In the genomic region with DNA sequence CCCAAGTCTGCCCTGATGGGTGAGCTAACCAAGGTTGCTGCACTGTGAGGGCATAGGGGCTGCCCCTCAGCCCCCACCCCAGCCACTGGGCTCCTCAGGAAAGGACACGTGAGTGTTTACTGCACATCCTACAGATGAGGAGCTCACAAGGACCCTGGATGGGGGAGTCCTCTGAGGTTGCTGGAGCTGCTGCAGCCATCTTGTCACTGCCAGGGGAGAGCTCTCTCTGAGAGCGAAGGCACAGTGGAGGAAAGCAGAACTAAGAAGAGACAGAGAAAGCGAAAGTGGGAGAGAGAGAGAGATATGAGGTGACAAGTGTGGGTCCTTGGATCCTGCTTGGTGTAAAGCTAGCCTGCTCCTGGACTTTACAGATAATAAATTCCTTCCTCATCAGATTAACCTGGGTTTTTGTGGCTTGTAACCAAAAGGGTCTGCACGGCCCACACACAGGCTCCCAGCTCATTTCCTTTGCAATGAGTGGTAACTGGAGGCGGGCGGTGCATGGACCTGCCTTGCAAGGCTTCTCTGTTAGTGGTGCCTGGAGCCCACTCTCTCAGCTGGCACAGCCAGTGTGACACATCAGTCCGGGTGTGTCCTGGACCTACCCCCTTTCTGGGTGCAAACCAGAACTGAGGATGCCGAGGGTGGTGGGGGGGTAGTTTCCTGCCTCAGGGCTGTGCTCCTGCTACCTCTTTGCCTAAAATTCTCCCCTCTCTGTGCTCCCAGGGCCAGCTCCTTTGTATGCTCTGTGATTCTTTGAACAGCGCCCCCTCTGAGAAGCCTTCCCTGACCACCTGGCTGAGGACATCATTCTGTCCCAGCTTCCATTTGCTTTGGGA, we compare ENCODE assay signal across 1 cellular context.
TF ChIP-seq lines count a peak whose summit lies in the region.

No MANE protein-coding gene starts in this region.

TF ChIP-seq in GM23338, 12 proteins besides CTCF, POLR2A, EP300 and RAD21 (continued from another document):
- TF ChIP-seq ZNF331 (CRISPR knock-in tag; IDR thresholded peaks at IDR 0.05; ENCODE audit: low read depth) (no peak), POLR2AphosphoS5 (IDR thresholded peaks at IDR 0.05; ENCODE audit: low read depth) (no peak), NANOG (IDR thresholded peaks at IDR 0.05; ENCODE audit: borderline replicate concordance) (no peak)
- TF ChIP-seq, protein P1, sequence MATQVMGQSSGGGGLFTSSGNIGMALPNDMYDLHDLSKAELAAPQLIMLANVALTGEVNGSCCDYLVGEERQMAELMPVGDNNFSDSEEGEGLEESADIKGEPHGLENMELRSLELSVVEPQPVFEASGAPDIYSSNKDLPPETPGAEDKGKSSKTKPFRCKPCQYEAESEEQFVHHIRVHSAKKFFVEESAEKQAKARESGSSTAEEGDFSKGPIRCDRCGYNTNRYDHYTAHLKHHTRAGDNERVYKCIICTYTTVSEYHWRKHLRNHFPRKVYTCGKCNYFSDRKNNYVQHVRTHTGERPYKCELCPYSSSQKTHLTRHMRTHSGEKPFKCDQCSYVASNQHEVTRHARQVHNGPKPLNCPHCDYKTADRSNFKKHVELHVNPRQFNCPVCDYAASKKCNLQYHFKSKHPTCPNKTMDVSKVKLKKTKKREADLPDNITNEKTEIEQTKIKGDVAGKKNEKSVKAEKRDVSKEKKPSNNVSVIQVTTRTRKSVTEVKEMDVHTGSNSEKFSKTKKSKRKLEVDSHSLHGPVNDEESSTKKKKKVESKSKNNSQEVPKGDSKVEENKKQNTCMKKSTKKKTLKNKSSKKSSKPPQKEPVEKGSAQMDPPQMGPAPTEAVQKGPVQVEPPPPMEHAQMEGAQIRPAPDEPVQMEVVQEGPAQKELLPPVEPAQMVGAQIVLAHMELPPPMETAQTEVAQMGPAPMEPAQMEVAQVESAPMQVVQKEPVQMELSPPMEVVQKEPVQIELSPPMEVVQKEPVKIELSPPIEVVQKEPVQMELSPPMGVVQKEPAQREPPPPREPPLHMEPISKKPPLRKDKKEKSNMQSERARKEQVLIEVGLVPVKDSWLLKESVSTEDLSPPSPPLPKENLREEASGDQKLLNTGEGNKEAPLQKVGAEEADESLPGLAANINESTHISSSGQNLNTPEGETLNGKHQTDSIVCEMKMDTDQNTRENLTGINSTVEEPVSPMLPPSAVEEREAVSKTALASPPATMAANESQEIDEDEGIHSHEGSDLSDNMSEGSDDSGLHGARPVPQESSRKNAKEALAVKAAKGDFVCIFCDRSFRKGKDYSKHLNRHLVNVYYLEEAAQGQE (IDR thresholded peaks at IDR 0.05; ENCODE audit: unreplicated experiment): no peak
- TF ChIP-seq, protein P2, sequence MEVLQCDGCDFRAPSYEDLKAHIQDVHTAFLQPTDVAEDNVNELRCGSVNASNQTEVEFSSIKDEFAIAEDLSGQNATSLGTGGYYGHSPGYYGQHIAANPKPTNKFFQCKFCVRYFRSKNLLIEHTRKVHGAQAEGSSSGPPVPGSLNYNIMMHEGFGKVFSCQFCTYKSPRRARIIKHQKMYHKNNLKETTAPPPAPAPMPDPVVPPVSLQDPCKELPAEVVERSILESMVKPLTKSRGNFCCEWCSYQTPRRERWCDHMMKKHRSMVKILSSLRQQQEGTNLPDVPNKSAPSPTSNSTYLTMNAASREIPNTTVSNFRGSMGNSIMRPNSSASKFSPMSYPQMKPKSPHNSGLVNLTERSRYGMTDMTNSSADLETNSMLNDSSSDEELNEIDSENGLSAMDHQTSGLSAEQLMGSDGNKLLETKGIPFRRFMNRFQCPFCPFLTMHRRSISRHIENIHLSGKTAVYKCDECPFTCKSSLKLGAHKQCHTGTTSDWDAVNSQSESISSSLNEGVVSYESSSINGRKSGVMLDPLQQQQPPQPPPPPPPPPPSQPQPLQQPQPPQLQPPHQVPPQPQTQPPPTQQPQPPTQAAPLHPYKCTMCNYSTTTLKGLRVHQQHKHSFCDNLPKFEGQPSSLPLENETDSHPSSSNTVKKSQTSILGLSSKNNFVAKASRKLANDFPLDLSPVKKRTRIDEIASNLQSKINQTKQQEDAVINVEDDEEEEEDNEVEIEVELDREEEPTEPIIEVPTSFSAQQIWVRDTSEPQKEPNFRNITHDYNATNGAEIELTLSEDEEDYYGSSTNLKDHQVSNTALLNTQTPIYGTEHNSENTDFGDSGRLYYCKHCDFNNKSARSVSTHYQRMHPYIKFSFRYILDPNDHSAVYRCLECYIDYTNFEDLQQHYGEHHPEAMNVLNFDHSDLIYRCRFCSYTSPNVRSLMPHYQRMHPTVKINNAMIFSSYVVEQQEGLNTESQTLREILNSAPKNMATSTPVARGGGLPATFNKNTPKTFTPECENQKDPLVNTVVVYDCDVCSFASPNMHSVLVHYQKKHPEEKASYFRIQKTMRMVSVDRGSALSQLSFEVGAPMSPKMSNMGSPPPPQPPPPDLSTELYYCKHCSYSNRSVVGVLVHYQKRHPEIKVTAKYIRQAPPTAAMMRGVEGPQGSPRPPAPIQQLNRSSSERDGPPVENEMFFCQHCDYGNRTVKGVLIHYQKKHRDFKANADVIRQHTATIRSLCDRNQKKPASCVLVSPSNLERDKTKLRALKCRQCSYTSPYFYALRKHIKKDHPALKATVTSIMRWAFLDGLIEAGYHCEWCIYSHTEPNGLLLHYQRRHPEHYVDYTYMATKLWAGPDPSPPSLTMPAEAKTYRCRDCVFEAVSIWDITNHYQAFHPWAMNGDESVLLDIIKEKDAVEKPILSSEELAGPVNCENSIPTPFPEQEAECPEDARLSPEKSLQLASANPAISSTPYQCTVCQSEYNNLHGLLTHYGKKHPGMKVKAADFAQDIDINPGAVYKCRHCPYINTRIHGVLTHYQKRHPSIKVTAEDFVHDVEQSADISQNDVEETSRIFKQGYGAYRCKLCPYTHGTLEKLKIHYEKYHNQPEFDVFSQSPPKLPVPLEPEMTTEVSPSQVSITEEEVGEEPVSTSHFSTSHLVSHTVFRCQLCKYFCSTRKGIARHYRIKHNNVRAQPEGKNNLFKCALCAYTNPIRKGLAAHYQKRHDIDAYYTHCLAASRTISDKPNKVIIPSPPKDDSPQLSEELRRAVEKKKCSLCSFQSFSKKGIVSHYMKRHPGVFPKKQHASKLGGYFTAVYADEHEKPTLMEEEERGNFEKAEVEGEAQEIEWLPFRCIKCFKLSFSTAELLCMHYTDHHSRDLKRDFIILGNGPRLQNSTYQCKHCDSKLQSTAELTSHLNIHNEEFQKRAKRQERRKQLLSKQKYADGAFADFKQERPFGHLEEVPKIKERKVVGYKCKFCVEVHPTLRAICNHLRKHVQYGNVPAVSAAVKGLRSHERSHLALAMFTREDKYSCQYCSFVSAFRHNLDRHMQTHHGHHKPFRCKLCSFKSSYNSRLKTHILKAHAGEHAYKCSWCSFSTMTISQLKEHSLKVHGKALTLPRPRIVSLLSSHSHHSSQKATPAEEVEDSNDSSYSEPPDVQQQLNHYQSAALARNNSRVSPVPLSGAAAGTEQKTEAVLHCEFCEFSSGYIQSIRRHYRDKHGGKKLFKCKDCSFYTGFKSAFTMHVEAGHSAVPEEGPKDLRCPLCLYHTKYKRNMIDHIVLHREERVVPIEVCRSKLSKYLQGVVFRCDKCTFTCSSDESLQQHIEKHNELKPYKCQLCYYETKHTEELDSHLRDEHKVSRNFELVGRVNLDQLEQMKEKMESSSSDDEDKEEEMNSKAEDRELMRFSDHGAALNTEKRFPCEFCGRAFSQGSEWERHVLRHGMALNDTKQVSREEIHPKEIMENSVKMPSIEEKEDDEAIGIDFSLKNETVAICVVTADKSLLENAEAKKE (CRISPR knock-in tag; IDR thresholded peaks at IDR 0.05): no peak
